Comparison of ENCODE assay signal across 8 cellular contexts in genomic region chr3:52277071-52277964, GRCh38. TPM values are rescaled to one million over a fixed set of nuclear protein-coding genes. Genes with fewer than 3 reads are reported as not detected.
DNase-seq lines count a peak whose midpoint lies in the region; ATAC-seq and TF ChIP-seq lines count a peak whose summit lies in the region.

No MANE protein-coding gene starts in this region.

- DNase-seq in HT-29 (ENCODE audit: low spot score) (peak; percentile 47), SKM-1 treated with dmso at 0.1 percent for 144 hours (lab: John Stamatoyannopoulos, UW; ENCODE audit: unreplicated experiment) (peak; percentile 47), cardiac muscle cell (ENCODE audit: low read depth in 1 of 2, low spot score in 1 of 2) (peak; percentile 81), posterior cingulate gyrus (peak; percentile 48 to 94 (median 58)), upper lobe of left lung (peak; percentile 83 to 88)

- TF ChIP-seq EP300 in upper lobe of left lung (IDR thresholded peaks at IDR 0.05): no peak

- peak; percentile 64 to 82 for ATAC-seq in upper lobe of left lung (ENCODE audit: low FRiP score in 2 of 2)
- no peak for ATAC-seq in GM18867 (IDR thresholded peaks at IDR 0.05; ENCODE audit: unreplicated experiment)

- peaks cover 11% of the 10 kb centered on the region for H3K36me3 Mint-ChIP-seq in activated naive CD8-positive, alpha-beta T cell

- no peaks in the 10 kb centered on the region for H3K27me3 ChIP-seq in cardiac muscle cell
- no peaks in the 10 kb centered on the region for H3K27me3 ChIP-seq in upper lobe of left lung

- H3K4me1 ChIP-seq in ES-I3 (ENCODE audit: insufficient read depth, low read length): peaks cover 7% of the 10 kb centered on the region; the same call in 1 of the 2 replicates
- peaks cover 17% of the 10 kb centered on the region for H3K4me1 ChIP-seq in cardiac muscle cell (ENCODE audit: low read depth)
- peaks cover 49 to 72% (median 59%) of the 10 kb centered on the region in 4 donors for H3K4me1 ChIP-seq in upper lobe of left lung

- TF ChIP-seq POLR2A in upper lobe of left lung (IDR thresholded peaks at IDR 0.05): peak in 3 of 4 donors; percentile 50 to 79 (median 56)

- no peaks in the 10 kb centered on the region for H3K9me3 ChIP-seq in ES-I3 (ENCODE audit: control insufficient read depth, insufficient read depth, low read length)
- H3K9me3 ChIP-seq in cardiac muscle cell (ENCODE audit: low read depth): no peaks in the 10 kb centered on the region
- no peaks in the 10 kb centered on the region for H3K9me3 ChIP-seq in upper lobe of left lung

- intact Hi-C loops in posterior cingulate gyrus (cut with DNase I): loop anchor here (5.0 kb wide), 1 partner anchor 80 kb away; the partner anchor contains the start of gene ALAS1

- no peaks in the 10 kb centered on the region for H3K27me3 Mint-ChIP-seq in activated naive CD8-positive, alpha-beta T cell

- peak overlapping the region; percentile 98 for H3K27ac ChIP-seq in cardiac muscle cell
- H3K27ac ChIP-seq in upper lobe of left lung: peak overlapping the region; percentile 94 to 99 (median 98)

- H3K9ac ChIP-seq in ES-I3 (ENCODE audit: low read depth, low read length): peak overlapping the region; percentile 99

- peaks cover 68% of the 10 kb centered on the region for H3K4me1 Mint-ChIP-seq in activated naive CD8-positive, alpha-beta T cell (ENCODE audit: low read depth)

- H3K27ac Mint-ChIP-seq in activated naive CD8-positive, alpha-beta T cell: peak overlapping the region; percentile 100

- H3K4me3 Mint-ChIP-seq in activated naive CD8-positive, alpha-beta T cell: peak overlapping the region; percentile 99

- H3K4me3 ChIP-seq in cardiac muscle cell (peak overlapping the region; percentile 88), upper lobe of left lung (peak overlapping the region; percentile 69 to 88 (median 82))

- 1 to 2% methylated on average over 28 of the region's 28 CpGs for WGBS in upper lobe of left lung, 2 donors

- TF ChIP-seq CTCF in cardiac muscle cell (IDR thresholded peaks at IDR 0.05; ENCODE audit: low read depth, low read length): no peak
- no peak for TF ChIP-seq CTCF in upper lobe of left lung (IDR thresholded peaks at IDR 0.05)

- no peaks in the 10 kb centered on the region for H3K9me3 Mint-ChIP-seq in activated naive CD8-positive, alpha-beta T cell (ENCODE audit: low read depth)

- no peaks in the 10 kb centered on the region; the same call in 1 of the 2 replicates for H3K36me3 ChIP-seq in ES-I3 (ENCODE audit: insufficient read depth, low read length)
- H3K36me3 ChIP-seq in cardiac muscle cell: peaks cover 4% of the 10 kb centered on the region
- H3K36me3 ChIP-seq in upper lobe of left lung: peaks cover 0 to 25% (median 0%) of the 10 kb centered on the region in 4 donors

RNA-seq across cellular contexts. Expression of gene WDR82, which starts 1.1 kb away (rescaled TPM):
- total RNA-seq in HT-29 (2014; rRNA removed; shearing (Covaris generic)): 16.4 and 18.9 TPM in 2 replicates
- total RNA-seq in cardiac muscle cell: 30.7 and 36.6 TPM in 2 replicates
- polyA plus RNA-seq in cardiac muscle cell: 35.4 and 49.0 TPM in 2 replicates
- total RNA-seq in upper lobe of left lung: 10 to 100 TPM; 23.0 to 63.6 (median 46.8) TPM

RNA-seq across cellular contexts. Expression of gene GLYCTK, which starts 10.3 kb away (rescaled TPM):
- 23.0 and 29.0 TPM in 2 replicates for total RNA-seq in HT-29 (2014; rRNA removed; shearing (Covaris generic))
- total RNA-seq in cardiac muscle cell: 6.9 and 11.5 TPM in 2 replicates
- polyA plus RNA-seq in cardiac muscle cell: 1.2 and 8.6 TPM in 2 replicates
- total RNA-seq in upper lobe of left lung: 10 to 100 TPM in 5 of 6 donors, 1 to 10 TPM in 1; 5.5 to 21.0 (median 15.8) TPM

RNA-seq across cellular contexts. Expression of gene PPM1M, which starts 31.8 kb away (rescaled TPM):
- 4.0 and 4.2 TPM in 2 replicates for total RNA-seq in HT-29 (2014; rRNA removed; shearing (Covaris generic))
- total RNA-seq in cardiac muscle cell: 4.8 and 13.1 TPM in 2 replicates
- polyA plus RNA-seq in cardiac muscle cell: 10.7 and 16.1 TPM in 2 replicates
- 10 to 100 TPM; 18.7 to 68.1 (median 47.8) TPM for total RNA-seq in upper lobe of left lung

RNA-seq across cellular contexts. Expression of gene TWF2, which starts 38.4 kb away (rescaled TPM):
- total RNA-seq in HT-29 (2014; rRNA removed; shearing (Covaris generic)): 80.5 and 85.4 TPM in 2 replicates
- total RNA-seq in cardiac muscle cell (53.0 and 70.5 TPM in 2 replicates), upper lobe of left lung (10 to 100 TPM; 31.9 to 83.5 (median 66.6) TPM)
- 42.3 and 43.6 TPM in 2 replicates for polyA plus RNA-seq in cardiac muscle cell

RNA-seq across cellular contexts. Expression of gene DNAH1, which starts 38.8 kb away (rescaled TPM):
- total RNA-seq in HT-29 (2014; rRNA removed; shearing (Covaris generic)): 1.4 and 4.0 TPM in 2 replicates
- total RNA-seq in cardiac muscle cell: 3.2 and 3.6 TPM in 2 replicates
- 0.81 and 1.4 TPM in 2 replicates for polyA plus RNA-seq in cardiac muscle cell
- 10 to 100 TPM; 10.8 to 67.1 (median 22.4) TPM for total RNA-seq in upper lobe of left lung
